ENCODE assay signal across 18 cellular contexts in the genomic region with DNA sequence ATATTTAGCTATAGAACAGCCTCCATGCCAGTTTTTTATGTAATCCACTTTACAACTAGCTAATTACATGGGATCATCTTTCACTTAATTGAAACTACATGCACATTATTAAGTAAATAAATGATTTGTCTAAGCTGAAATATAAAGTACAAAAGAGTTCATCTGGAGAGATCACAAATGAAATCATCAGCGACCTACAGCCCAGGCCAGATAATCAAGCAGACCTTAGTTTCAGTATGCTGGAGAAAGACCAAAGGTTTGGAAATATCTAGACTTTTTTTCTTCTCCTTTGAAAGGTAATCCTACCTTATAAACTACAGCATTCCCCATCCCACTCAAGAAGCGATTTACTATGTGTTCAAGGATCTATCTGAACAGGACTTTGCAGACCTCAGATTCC. TPM values are rescaled to one million over a fixed set of nuclear protein-coding genes. Genes with fewer than 3 reads are reported as not detected.
DNase-seq lines count a peak whose midpoint lies in the region; ATAC-seq, FAIRE-seq and TF ChIP-seq lines count a peak whose summit lies in the region.
"Had no signal": no experiment of that assay in that cellular context is flagged by ENCODE, and none has a peak within 500 bp of the region (broad histone marks: within the 10 kb centered on the region; RNA-seq: fewer than 3 reads in every experiment).

No MANE protein-coding gene starts in this region.

- no peaks in the 10 kb centered on the region for H3K36me3 ChIP-seq in liver (ENCODE audit: control insufficient read depth in 4 of 4, insufficient read depth in 3 of 4, low read depth in 1 of 4, low read length in 3 of 4)
- peaks cover 0 to 1% of the 10 kb centered on the region in 2 experiments; a peak in 1 of 5 replicates for H3K36me3 ChIP-seq in HepG2 (replicated peaks in 1 of 2; ENCODE audit: control insufficient read depth in 1 of 2, insufficient read depth in 2 of 2, low read length in 2 of 2)
- H3K36me3 ChIP-seq in Panc1 (ENCODE audit: control insufficient read depth, insufficient read depth, low read length) = no peaks in the 10 kb centered on the region; the same call in 1 of the 2 replicates
- no peaks in the 10 kb centered on the region for H3K36me3 ChIP-seq in right lobe of liver
- H3K36me3 ChIP-seq: BLaER1 had no signal

- no peak for DNase-seq in HepG2 (ENCODE audit: low spot score)
- DNase-seq in Panc1 (ENCODE audit: low read depth, low spot score) = no peak
- no peak for DNase-seq in right lobe of liver
- no peak for DNase-seq in COR-L47 (lab: John Stamatoyannopoulos, UW)
- DNase-seq in cardiac septum (ENCODE audit: low spot score) = no peak
- DNase-seq: 8988T; AML-193; CD8-positive, alpha-beta memory T cell; DMS 273 treated with DMSO at 0.1 percent for 48 hours; DMS79; H7 had no signal

- no peak for TF ChIP-seq EP300 in HepG2 (IDR thresholded peaks at IDR 0.05; ENCODE audit: low read depth in 2 of 2, low read length in 2 of 2)
- TF ChIP-seq EP300 in HepG2 (CRISPR knock-in tag; IDR thresholded peaks at IDR 0.05; ENCODE audit: borderline replicate concordance) = no peak

- FAIRE-seq in HepG2 (lab: Jason Lieb, UNC) = no peak
- FAIRE-seq: GM12891 had no signal

- peaks cover 14% of the 10 kb centered on the region for H3K79me2 ChIP-seq in HepG2 (ENCODE audit: insufficient read depth, low read length)

- H4K20me1 ChIP-seq in HepG2 (ENCODE audit: insufficient read depth, low read length) = no peaks in the 10 kb centered on the region; the same call in 1 of the 2 replicates
- H4K20me1 ChIP-seq: BLaER1 had no signal

- H3K27ac ChIP-seq in liver (ENCODE audit: low read depth in 1 of 2, low read length in 2 of 2) (peak overlapping the region; percentile 64 to 66), HepG2 (ENCODE audit: extremely low read length, insufficient read depth, low read length) (no peak overlapping the region), Panc1 (ENCODE audit: low read length) (peak overlapping the region; percentile 54; the same call in 1 of the 2 replicates), right lobe of liver (peak overlapping the region in 2 of 3 donors; percentile 12 to 55)
- H3K27ac ChIP-seq: BLaER1 had no signal

- no peak overlapping the region for H3K4me3 ChIP-seq in liver (ENCODE audit: low read depth in 1 of 3, low read length in 3 of 3)
- no peak overlapping the region for H3K4me3 ChIP-seq in HepG2 (replicated peaks in 1 of 3; ENCODE audit: insufficient read depth in 1 of 3, low read depth in 2 of 3, low read length in 3 of 3)
- H3K4me3 ChIP-seq in Panc1 (ENCODE audit: low read depth in 2 of 2, low read length in 2 of 2) = no peak overlapping the region
- no peak overlapping the region for H3K4me3 ChIP-seq in right lobe of liver
- H3K4me3 ChIP-seq: BLaER1, GM23338 had no signal

- no TSS peak for BruUV-seq in HepG2 (replicated peaks; lab: Mats Ljungman, UMichigan)
- BruUV-seq in Panc1 (replicated peaks; lab: Mats Ljungman, UMichigan) = no TSS peak

- ATAC-seq in HepG2 (no peak), Panc1 (no peak), right lobe of liver (peak; percentile 30 to 80 (median 62)), HG02885 (IDR thresholded peaks at IDR 0.05; ENCODE audit: poor library complexity, unreplicated experiment) (no peak)
- ATAC-seq: GM23338 had no signal

- H3K27me3 ChIP-seq in liver (ENCODE audit: control insufficient read depth in 4 of 4, insufficient read depth in 4 of 4, low read length in 3 of 4) (no peaks in the 10 kb centered on the region), HepG2 (ENCODE audit: control insufficient read depth in 1 of 2, insufficient read depth in 2 of 2, low read length in 2 of 2) (no peaks in the 10 kb centered on the region), Panc1 (ENCODE audit: control insufficient read depth, insufficient read depth, low read length) (no peaks in the 10 kb centered on the region), right lobe of liver (no peaks in the 10 kb centered on the region)
- H3K27me3 ChIP-seq: BLaER1 had no signal

- TF ChIP-seq POLR2A in HepG2 (IDR thresholded peaks at IDR 0.05; ENCODE audit: insufficient read depth in 1 of 2, low read depth in 2 of 2, low read length in 2 of 2) (no peak), right lobe of liver (IDR thresholded peaks at IDR 0.05) (no peak)

- CTCF ChIA-PET in HepG2 (lab: Yijun Ruan, JAX; ENCODE audit: low intra/inter-chr PET ratio, low total read pairs) = no interaction called here
- CTCF ChIA-PET in Panc1 (lab: Charles Lee) = no interaction called here

- H3K4me2 ChIP-seq in HepG2 (ENCODE audit: low read depth, low read length) = no peak overlapping the region
- H3K4me2 ChIP-seq: BLaER1, GM23338 had no signal

- TF ChIP-seq RAD21 in liver (IDR thresholded peaks at IDR 0.05) (no peak), HepG2 (CRISPR knock-in tag; IDR thresholded peaks at IDR 0.05) (no peak)

- no peak overlapping the region for H2AFZ ChIP-seq in HepG2 (ENCODE audit: low read length)
- H2AFZ ChIP-seq: GM23338 had no signal

- in situ Hi-C loops in HepG2 (cut with HindIII; ENCODE audit: extremely low pct_ligation_motif_present, low pct_unique_long_range_greater_than_20kb) = no loop called here
- in situ Hi-C loops in Panc1 (cut with HindIII; ENCODE audit: low pct_unique_long_range_greater_than_20kb, low sequenced_read_pairs) = no loop called here

- TF ChIP-seq CTCF in liver (IDR thresholded peaks at IDR 0.05; ENCODE audit: low read depth, low read length, missing input control) = no peak
- no peak for TF ChIP-seq CTCF in HepG2 (CRISPR knock-in tag; IDR thresholded peaks at IDR 0.05)
- TF ChIP-seq CTCF in Panc1 (IDR thresholded peaks at IDR 0.05) = no peak
- TF ChIP-seq CTCF in right lobe of liver (IDR thresholded peaks at IDR 0.05) = no peak

- POLR2A ChIA-PET in HepG2 (lab: Yijun Ruan, JAX) (no interaction called here), Panc1 (lab: Charles Lee) (no interaction called here)

- H3K4me1 ChIP-seq in liver (ENCODE audit: control insufficient read depth in 4 of 4, insufficient read depth in 4 of 4, low read length in 3 of 4) (peaks cover 3 to 24% (median 21%) of the 10 kb centered on the region in 4 donors), HepG2 (ENCODE audit: insufficient read depth, low read length) (no peaks in the 10 kb centered on the region), Panc1 (ENCODE audit: control insufficient read depth, insufficient read depth, low read length) (peaks cover 17% of the 10 kb centered on the region), right lobe of liver (peaks cover 0 to 31% (median 3%) of the 10 kb centered on the region in 4 donors)
- H3K4me1 ChIP-seq: BLaER1 had no signal

- 62% methylated on average over 2 of the region's 2 CpGs for WGBS in liver
- 94% methylated on average over 2 of the region's 2 CpGs for WGBS in HepG2 (ENCODE audit: low lambda C conversion rate)
- 38% methylated on average over 2 of the region's 2 CpGs for WGBS in right lobe of liver (ENCODE audit: insufficient coverage, low coverage, low lambda C conversion rate, missing lambda C conversion rate)

- no peak overlapping the region for H3K9ac ChIP-seq in liver (ENCODE audit: low read depth in 1 of 2, low read length in 2 of 2)
- H3K9ac ChIP-seq in HepG2 (ENCODE audit: insufficient read depth, low read depth, low read length) = no peak overlapping the region
- H3K9ac ChIP-seq: BLaER1 had no signal

- no peaks in the 10 kb centered on the region for H3K9me3 ChIP-seq in liver (ENCODE audit: control insufficient read depth in 4 of 4, low read length in 3 of 4)
- no peaks in the 10 kb centered on the region for H3K9me3 ChIP-seq in HepG2 (ENCODE audit: low read length)
- no peaks in the 10 kb centered on the region for H3K9me3 ChIP-seq in Panc1 (ENCODE audit: control insufficient read depth, insufficient read depth, low read depth, low read length)
- no peaks in the 10 kb centered on the region for H3K9me3 ChIP-seq in right lobe of liver
- H3K9me3 ChIP-seq: BLaER1 had no signal

- intact Hi-C loops in HepG2 (cut with micrococcal nuclease; ENCODE audit: unreplicated experiment) (no loop called here), Panc1 (cut with micrococcal nuclease; ENCODE audit: unreplicated experiment) (no loop called here), right lobe of liver (cut with DNase I) (no loop called here), cardiac septum (cut with DNase I) (no loop called here)

TF ChIP-seq in liver, 16 proteins besides CTCF, POLR2A, EP300 and RAD21:
- no peak for TF ChIP-seq YY1 (IDR thresholded peaks at IDR 0.05)
- TF ChIP-seq HNF4A (conservative IDR thresholded peaks at IDR 0.05) = peak; percentile 11 to 13

RNA-seq across cellular contexts. Expression of a gene that starts 26.5 kb away (rescaled TPM):
- total RNA-seq in liver = 1 to 10 TPM; 4.9 to 5.4 TPM
- polyA plus RNA-seq in liver = 1 to 10 TPM; 1.1 to 7.8 TPM
- 6.6 and 11.6 TPM in 2 replicates for total RNA-seq in HepG2 (2016; rRNA removed; fragmentation: Illumina TruSeq; extraction: Trizol)
- total RNA-seq in HepG2 (2016; cell fraction: cytosol; rRNA removed; fragmentation: Illumina TruSeq; extraction: Trizol; ENCODE audit: low read depth) = 0.81 and 1.4 TPM in 2 replicates
- total RNA-seq in HepG2 (2016; cell fraction: insoluble cytoplasmic fraction; rRNA removed; fragmentation: Illumina TruSeq; extraction: Trizol) = 6.1 and 11.5 TPM in 2 replicates
- 3.7 and 3.9 TPM in 2 replicates for total RNA-seq in HepG2 (2016; cell fraction: membrane; rRNA removed; fragmentation: Illumina TruSeq; extraction: Trizol)
- total RNA-seq in HepG2 (2016; cell fraction: nucleus; rRNA removed; fragmentation: Illumina TruSeq; extraction: Trizol) = 13.5 and 18.6 TPM in 2 replicates
- polyA plus RNA-seq in HepG2 (2011; rRNA removed) = 5.3 and 6.7 TPM in 2 replicates
- 2.8 and 3.5 TPM in 2 replicates for polyA plus RNA-seq in HepG2 (2011; cell fraction: cytosol; rRNA removed)
- 8.1 and 9.8 TPM in 2 replicates for polyA plus RNA-seq in HepG2 (2011; cell fraction: nucleus; rRNA removed)
- polyA plus RNA-seq in HepG2 (2012) = 5.9 and 7.7 TPM in 2 replicates
- polyA plus RNA-seq in HepG2 (2016; cell fraction: cytosol; fragmentation: Illumina TruSeq; extraction: Trizol; ENCODE audit: low read depth) = 0.47 and 0.76 TPM in 2 replicates
- polyA plus RNA-seq in HepG2 (2016; cell fraction: insoluble cytoplasmic fraction; fragmentation: Illumina TruSeq; extraction: Trizol; ENCODE audit: low read depth) = 6.4 and 6.6 TPM in 2 replicates
- polyA plus RNA-seq in HepG2 (2016; cell fraction: membrane; fragmentation: Illumina TruSeq; extraction: Trizol; ENCODE audit: low read depth) = 1.2 and 1.3 TPM in 2 replicates
- polyA plus RNA-seq in HepG2 (2016; cell fraction: nucleus; fragmentation: Illumina TruSeq; extraction: Trizol; ENCODE audit: insufficient read depth, low read depth) = 12.1 and 13.6 TPM in 2 replicates
- polyA minus RNA-seq in HepG2 (2011; rRNA and poly(A)+ RNA removed; ENCODE audit: low replicate concordance) = 6.0 and 12.1 TPM in 2 replicates
- 6.7 TPM in 2 replicates for polyA minus RNA-seq in HepG2 (2011; cell fraction: cytosol; rRNA and poly(A)+ RNA removed)
- 21.6 and 30.1 TPM in 2 replicates for polyA minus RNA-seq in HepG2 (2011; cell fraction: nucleus; rRNA and poly(A)+ RNA removed)
- 19.5 TPM for total RNA-seq in Panc1 (2021; ENCODE audit: unreplicated experiment)
- polyA plus RNA-seq in Panc1 (2012; ENCODE audit: insufficient read length) = 6.1 TPM
- total RNA-seq in right lobe of liver = 1 to 10 TPM; 2.8 to 9.2 (median 5.1) TPM
- total RNA-seq in cardiac septum = 16.4 TPM
- total RNA-seq: CD8-positive, alpha-beta memory T cell; HT-29 had no signal
- polyA plus RNA-seq: CD8-positive, alpha-beta memory T cell; IgD-negative memory B cell had no signal

Comparison
In these comparisons a context has a peak if more than half of its experiments do, and no peak if none do; other contexts are left out.
1. ATAC-seq: peak in right lobe of liver (4 of 4); none in HepG2 (single experiment), Panc1 (single experiment) and HG02885 (single experiment).